ENCODE assay signal across 3 cellular contexts in the genomic region with DNA sequence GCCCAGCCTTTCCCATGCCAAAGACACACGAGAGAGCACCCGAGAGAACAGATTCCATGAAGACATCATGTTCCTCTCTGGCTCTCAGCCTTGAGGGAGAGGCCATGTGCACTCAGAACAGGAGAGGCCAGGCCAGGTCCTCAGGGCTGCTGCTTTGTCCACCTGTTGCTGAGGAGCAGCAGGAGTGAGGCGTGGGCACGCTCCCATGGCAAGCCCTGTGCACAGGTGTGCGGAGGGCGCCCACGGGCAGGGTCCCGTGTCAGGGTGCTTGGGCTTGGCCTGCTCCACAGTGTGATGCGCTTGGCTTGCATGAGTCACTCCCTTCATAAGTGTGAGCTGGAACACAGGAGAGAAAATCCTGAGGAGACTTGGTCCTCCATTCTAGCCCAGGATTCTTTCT.
"Had no signal": no experiment of that assay in that cellular context is flagged by ENCODE, and none has a peak within 500 bp of the region (broad histone marks: within the 10 kb centered on the region; RNA-seq: fewer than 3 reads in every experiment).

No MANE protein-coding gene starts in this region.

- H3K4me3 ChIP-seq: GM12878 had no signal

- DNase-seq: GDM1, GF-D8 had no signal
